2 cellular contexts compared by ENCODE assay signal in the genomic region with DNA sequence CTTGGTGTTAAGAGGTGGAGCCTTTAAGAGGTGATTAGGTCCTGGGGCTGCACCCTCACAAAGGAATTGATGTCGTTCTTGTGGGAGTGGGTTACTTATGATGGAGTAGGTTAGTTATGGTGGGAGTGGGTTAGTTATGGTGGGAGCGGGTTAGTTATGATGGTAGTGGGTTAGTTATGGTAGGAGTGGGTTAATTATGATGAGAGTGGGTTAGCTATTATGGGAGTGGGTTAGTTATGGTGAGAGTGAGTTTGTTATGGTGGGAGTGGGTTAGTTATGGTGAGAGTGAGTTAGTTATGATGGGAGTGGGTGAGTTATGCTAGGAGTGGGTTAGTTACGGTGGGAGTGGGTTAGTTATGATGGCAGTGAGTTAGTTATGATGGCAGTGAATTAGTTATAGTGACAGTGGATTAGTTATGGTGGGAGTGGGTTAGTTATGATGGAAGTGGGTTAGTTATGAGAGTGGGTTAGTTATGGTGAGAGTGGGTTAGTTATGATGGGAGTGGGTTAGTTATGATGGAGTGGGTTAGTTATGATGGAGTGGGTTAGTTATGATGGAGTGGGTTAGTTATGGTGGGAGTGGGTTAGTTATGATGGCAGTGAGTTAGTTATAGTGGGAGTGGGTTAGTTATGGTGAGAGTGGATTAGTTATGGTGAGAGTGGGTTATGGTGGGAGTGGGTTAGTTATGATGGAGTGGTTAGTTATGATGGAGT.
TF ChIP-seq lines count a peak whose summit lies in the region.

No MANE protein-coding gene starts in this region.

TF ChIP-seq in HEK293, 187 proteins besides CTCF, POLR2A, EP300 and RAD21:
- TF ChIP-seq EGR2 (tag by site-specific recombination; IDR thresholded peaks at IDR 0.05; ENCODE audit: low read depth): peak; percentile 7; the same call in 1 of the 2 replicates
- TF ChIP-seq ZNF248 (tag by site-specific recombination; IDR thresholded peaks at IDR 0.05): 0 out of 2 replicates have a peak, but pooled peaks have one; percentile 50
- no peak for TF ChIP-seq ZNF121 (tag by site-specific recombination; IDR thresholded peaks at IDR 0.05)

TF ChIP-seq in H1, 55 proteins besides CTCF, POLR2A, EP300 and RAD21:
- TF ChIP-seq BRCA1 (IDR thresholded peaks at IDR 0.05; ENCODE audit: low read depth, low read length): peak; percentile 63
- no peak for TF ChIP-seq RBBP5 (IDR thresholded peaks at IDR 0.05; ENCODE audit: borderline replicate concordance, low read depth, low read length)
